Comparison of ENCODE assay signal across 8 cellular contexts in the genomic region with DNA sequence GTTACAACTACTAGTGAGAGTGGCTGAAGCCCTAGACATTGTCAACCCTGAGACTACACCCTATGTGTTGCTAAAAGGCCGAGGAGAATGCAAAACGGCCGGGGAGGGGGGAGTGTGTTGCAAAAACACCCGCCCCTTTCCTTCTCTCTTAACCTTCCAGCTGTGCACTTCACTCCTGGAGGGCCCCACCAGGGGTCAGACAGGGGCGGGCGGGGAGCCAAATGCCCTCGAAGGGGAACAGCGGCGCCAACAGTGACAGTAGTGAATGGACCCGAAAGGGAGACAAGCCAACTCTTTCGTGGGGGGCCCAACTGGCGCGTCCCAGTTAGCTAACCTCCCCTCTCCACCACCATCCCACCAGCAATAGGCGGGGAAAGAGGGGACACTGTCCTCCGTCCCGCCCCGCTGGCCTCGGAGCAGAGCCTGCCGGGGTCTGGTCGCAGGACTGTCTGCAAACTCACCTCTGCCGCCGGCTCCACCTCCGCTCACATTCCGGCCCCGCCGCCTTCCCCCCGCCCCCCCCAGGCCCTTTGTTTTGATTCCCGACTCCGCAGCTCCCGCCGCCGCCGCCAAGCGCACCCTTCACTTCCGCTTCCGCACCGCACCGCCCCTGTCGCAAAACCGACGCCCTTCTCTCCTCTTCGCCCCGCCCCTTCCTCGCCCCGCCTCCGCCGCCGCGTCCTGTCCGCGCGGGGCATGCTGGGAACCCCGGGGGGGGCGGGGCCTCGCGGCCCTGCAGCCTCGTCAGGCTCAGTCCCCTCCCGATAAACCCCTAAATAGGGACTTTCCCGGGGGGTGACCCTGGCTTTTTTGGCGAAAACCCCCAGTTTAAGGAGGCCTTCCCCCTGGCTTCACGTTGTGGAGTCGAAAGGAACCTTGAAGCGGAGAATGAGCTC. TPM values are rescaled to one million over a fixed set of nuclear protein-coding genes. Genes with fewer than 3 reads are reported as not detected.
DNase-seq lines count a peak whose midpoint lies in the region; ATAC-seq and TF ChIP-seq lines count a peak whose summit lies in the region.

A gene with protein sequence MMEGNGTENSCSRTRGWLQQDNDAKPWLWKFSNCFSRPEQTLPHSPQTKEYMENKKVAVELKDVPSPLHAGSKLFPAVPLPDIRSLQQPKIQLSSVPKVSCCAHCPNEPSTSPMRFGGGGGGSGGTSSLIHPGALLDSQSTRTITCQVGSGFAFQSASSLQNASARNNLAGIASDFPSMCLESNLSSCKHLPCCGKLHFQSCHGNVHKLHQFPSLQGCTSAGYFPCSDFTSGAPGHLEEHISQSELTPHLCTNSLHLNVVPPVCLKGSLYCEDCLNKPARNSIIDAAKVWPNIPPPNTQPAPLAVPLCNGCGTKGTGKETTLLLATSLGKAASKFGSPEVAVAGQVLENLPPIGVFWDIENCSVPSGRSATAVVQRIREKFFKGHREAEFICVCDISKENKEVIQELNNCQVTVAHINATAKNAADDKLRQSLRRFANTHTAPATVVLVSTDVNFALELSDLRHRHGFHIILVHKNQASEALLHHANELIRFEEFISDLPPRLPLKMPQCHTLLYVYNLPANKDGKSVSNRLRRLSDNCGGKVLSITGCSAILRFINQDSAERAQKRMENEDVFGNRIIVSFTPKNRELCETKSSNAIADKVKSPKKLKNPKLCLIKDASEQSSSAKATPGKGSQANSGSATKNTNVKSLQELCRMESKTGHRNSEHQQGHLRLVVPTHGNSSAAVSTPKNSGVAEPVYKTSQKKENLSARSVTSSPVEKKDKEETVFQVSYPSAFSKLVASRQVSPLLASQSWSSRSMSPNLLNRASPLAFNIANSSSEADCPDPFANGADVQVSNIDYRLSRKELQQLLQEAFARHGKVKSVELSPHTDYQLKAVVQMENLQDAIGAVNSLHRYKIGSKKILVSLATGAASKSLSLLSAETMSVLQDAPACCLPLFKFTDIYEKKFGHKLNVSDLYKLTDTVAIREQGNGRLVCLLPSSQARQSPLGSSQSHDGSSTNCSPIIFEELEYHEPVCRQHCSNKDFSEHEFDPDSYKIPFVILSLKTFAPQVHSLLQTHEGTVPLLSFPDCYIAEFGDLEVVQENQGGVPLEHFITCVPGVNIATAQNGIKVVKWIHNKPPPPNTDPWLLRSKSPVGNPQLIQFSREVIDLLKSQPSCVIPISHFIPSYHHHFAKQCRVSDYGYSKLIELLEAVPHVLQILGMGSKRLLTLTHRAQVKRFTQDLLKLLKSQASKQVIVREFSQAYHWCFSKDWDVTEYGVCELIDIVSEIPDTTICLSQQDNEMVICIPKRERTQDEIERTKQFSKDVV (N-terminal part only) (minus strand): TSS at position 598 of the 896 bp plus-strand sequence. CDS start 3,921 bp downstream, outside the sequence.

- peaks cover 23 to 37% (median 37%) of the 10 kb centered on the region in 3 donors for H3K4me1 Mint-ChIP-seq in IgD-negative memory B cell

- H3K27me3 Mint-ChIP-seq in IgD-negative memory B cell = no peaks in the 10 kb centered on the region

- H3K9me3 Mint-ChIP-seq in IgD-negative memory B cell = no peaks in the 10 kb centered on the region

- peak; percentile 83 for DNase-seq in DMS 273 treated with DMSO at 0.1 percent for 48 hours (lab: John Stamatoyannopoulos, UW)
- DNase-seq in OCI-M1 (lab: John Stamatoyannopoulos, UW) = peak; percentile 97
- DNase-seq in activated T-cell treated with anti-CD3 and anti-CD28 coated beads for 24 hours (ENCODE audit: low read depth) = peak; percentile 99
- peak; percentile 59 for DNase-seq in epidermal melanocyte (ENCODE audit: insufficient read length, low spot score)
- peak; percentile 99 to 100 (median 99) for DNase-seq in mucosa of descending colon
- DNase-seq in stimulated activated CD8-positive, alpha-beta memory T cell treated with anti-CD3 and anti-CD28 coated beads, Interleukin-4, amount 100 ng/mL, for 1 hour (ENCODE audit: low read depth in 2 of 2, low spot score in 1 of 2) = peak; percentile 99 to 100

- no peaks in the 10 kb centered on the region for H3K36me3 ChIP-seq in mucosa of descending colon (ENCODE audit: low read depth)

- peak within 1 kb of the TSS; percentile 92 to 100 (median 98) for H3K4me3 Mint-ChIP-seq in IgD-negative memory B cell

- H3K27ac Mint-ChIP-seq in IgD-negative memory B cell = peak within 1 kb of the TSS; percentile 98 to 100 (median 99)

- H3K4me1 ChIP-seq in mucosa of descending colon (ENCODE audit: low read depth) = peaks cover 27% of the 10 kb centered on the region

- peak within 1 kb of the TSS; percentile 80 for H3K4me3 ChIP-seq in mucosa of descending colon

- peak; percentile 66 for ATAC-seq in GM21529 (IDR thresholded peaks at IDR 0.05; ENCODE audit: unreplicated experiment)
- ATAC-seq in mucosa of descending colon = peak; percentile 97

- intact Hi-C loops in mucosa of descending colon (cut with DNase I, micrococcal nuclease) = no loop called here

- no peaks in the 10 kb centered on the region for H3K9me3 ChIP-seq in mucosa of descending colon

- no peak for TF ChIP-seq CTCF in mucosa of descending colon (IDR thresholded peaks at IDR 0.05)

- H3K36me3 Mint-ChIP-seq in IgD-negative memory B cell = no peaks in the 10 kb centered on the region

RNA-seq across cellular contexts. Expression of the gene that starts here (rescaled TPM):
- polyA plus RNA-seq in IgD-negative memory B cell = 38.4 TPM
- 100 to 1,000 TPM in 1 of 3 donors, 10 to 100 TPM in 2; 60.1 to 162 (median 90.9) TPM for total RNA-seq in mucosa of descending colon

Comparison
In these comparisons a context has a peak if more than half of its experiments do, and no peak if none do; other contexts are left out.
1. Peak in every context shown above with its lines: DNase-seq, ATAC-seq and H3K4me3 ChIP-seq.